ENCODE assay signal across 18 cellular contexts in the genomic region with DNA sequence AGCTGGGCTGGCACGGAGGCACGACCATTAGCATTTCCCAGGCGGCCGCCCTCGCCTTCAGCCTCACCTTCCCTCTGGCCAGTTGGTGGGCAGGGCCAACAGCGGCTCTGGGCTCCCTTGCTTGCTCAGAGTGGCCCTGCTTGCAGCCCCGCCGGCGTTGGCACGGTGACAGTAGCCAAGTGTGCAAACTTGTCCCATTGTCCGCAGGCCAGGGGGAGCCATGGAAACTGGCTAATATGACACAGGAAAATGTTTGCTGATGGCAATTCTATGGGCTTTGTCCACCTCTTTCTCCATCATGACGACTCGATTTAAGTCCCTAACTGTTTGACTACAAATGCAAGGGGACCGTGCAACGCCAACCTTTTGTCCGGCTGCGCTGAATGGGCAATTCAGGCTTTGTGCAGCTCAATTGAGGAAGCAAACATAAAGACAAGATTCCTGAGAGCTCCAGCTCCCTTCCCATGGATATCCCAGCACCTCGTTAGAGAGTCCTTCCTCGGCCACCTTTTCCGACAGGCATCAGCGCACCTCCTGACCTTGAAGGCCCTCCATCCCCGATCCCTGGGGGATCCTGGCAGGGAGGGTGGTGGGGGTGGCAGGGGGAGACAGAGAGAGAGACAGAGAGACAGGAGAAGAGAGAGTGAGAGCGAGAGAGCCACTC. TPM values are rescaled to one million over a fixed set of nuclear protein-coding genes. Genes with fewer than 3 reads are reported as not detected.
DNase-seq lines count a peak whose midpoint lies in the region.
"Had no signal": no experiment of that assay in that cellular context is flagged by ENCODE, and none has a peak within 500 bp of the region (broad histone marks: within the 10 kb centered on the region; RNA-seq: fewer than 3 reads in every experiment).

No MANE protein-coding gene starts in this region.

- DNase-seq in NCI-H1417 (lab: John Stamatoyannopoulos, UW) (peak in 2 of 3 experiments; percentile 59 to 80), NCI-H1417 treated with DMSO at 0.1 percent for 48 hours (lab: John Stamatoyannopoulos, UW) (no peak), astrocyte of the hippocampus (ENCODE audit: low read depth, low spot score) (peak; percentile 22), medulla oblongata (ENCODE audit: extremely low spot score) (peak; percentile 68), ureter (ENCODE audit: low spot score) (peak; percentile 34), NCI-H510A (lab: John Stamatoyannopoulos, UW) (no peak), activated gamma-delta T cell (lab: John Stamatoyannopoulos, UW) (no peak), GF-D8 (lab: John Stamatoyannopoulos, UW) (no peak)
- DNase-seq: activated CD4-positive, alpha-beta T cell treated with anti-CD3 and anti-CD28 coated beads, Interleukin-2, amount 50 U/mL, for 1 hour; activated naive CD8-positive, alpha-beta T cell treated with anti-CD3 and anti-CD28 coated beads, Interleukin-2, amount 10 ng/mL, durations not matched to agents 7 days and 5 days; activated T-cell treated with anti-CD3 and anti-CD28 coated beads, Interleukin-2, amount 50 U/mL, for 1 hour; EL; left colon; MM.1S; stimulated activated naive B cell treated with anti-CD40 and anti-IgM and Interleukin-4, amounts not matched to agents 10 μg/mL and 1 μg/mL and 100 μg/mL, for 72 hours had no signal

RNA-seq across cellular contexts. Expression of a gene that starts 0.8 kb away (rescaled TPM):
- total RNA-seq in ureter = not detected
- total RNA-seq: activated naive CD8-positive, alpha-beta T cell treated with anti-CD3 and anti-CD28 coated beads, Interleukin-2, amount 10 ng/mL, durations not matched to agents 7 days and 5 days; cardiac muscle cell; left colon; NCI-H460; posterior vena cava had no signal

RNA-seq across cellular contexts. Expression of a gene that starts 50.0 kb away (rescaled TPM):
- 35.1 TPM for total RNA-seq in ureter
- total RNA-seq: NCI-H460 had no signal

Comparison
In these comparisons a context has a peak if more than half of its experiments do, and no peak if none do; other contexts are left out.
1. DNase-seq: peak in NCI-H1417 (2 of 3), astrocyte of the hippocampus (single experiment), medulla oblongata (single experiment) and ureter (single experiment); none in NCI-H1417 treated with DMSO at 0.1 percent for 48 hours (single experiment), NCI-H510A (single experiment), activated gamma-delta T cell (single experiment) and GF-D8 (single experiment).